18 cellular contexts compared by ENCODE assay signal in genomic region chr10:131083915-131084790, GRCh38.
A peak's percentile ranks its signal among the peaks of the same experiment; 100 is the strongest.
DNase-seq lines count a peak whose midpoint lies in the region; ATAC-seq, FAIRE-seq and TF ChIP-seq lines count a peak whose summit lies in the region.
"Had no signal": no experiment of that assay in that cellular context is flagged by ENCODE, and none has a peak within 500 bp of the region (broad histone marks: within the 10 kb centered on the region; RNA-seq: fewer than 3 reads in every experiment).

No MANE protein-coding gene starts in this region.

- no peaks in the 10 kb centered on the region for H3K36me3 ChIP-seq in spleen
- H3K36me3 ChIP-seq: neutrophil, tibial nerve had no signal

- H3K4me1 ChIP-seq in spleen = peaks cover 6 to 33% (median 26%) of the 10 kb centered on the region in 6 donors

- FAIRE-seq in frontal cortex (lab: Jason Lieb, UNC) = no peak

- intact Hi-C loops in spleen (cut with DNase I; ENCODE audit: low total_unique reads) = no loop called here

- H3K4me3 Mint-ChIP-seq in activated naive CD8-positive, alpha-beta T cell treated with anti-CD3 and anti-CD28 coated beads, Interleukin-2, amount 10 ng/mL, durations not matched to agents 7 days and 5 days = no peak overlapping the region
- H3K4me3 Mint-ChIP-seq in activated naive CD8-positive, alpha-beta T cell treated with anti-CD3 and anti-CD28 coated beads for 36 hours = no peak overlapping the region
- H3K4me3 Mint-ChIP-seq in endothelial cell (ENCODE audit: unreplicated experiment) = peak overlapping the region; percentile 49
- H3K4me3 Mint-ChIP-seq: activated T-cell treated with anti-CD3 and anti-CD28 coated beads, Interleukin-2, amount 50 U/mL, for 24 hours had no signal

- H3K27ac ChIP-seq in spleen = no peak overlapping the region
- H3K27ac ChIP-seq: neutrophil, tibial nerve had no signal

- no peak for ATAC-seq in activated naive CD8-positive, alpha-beta T cell treated with anti-CD3 and anti-CD28 coated beads, Interleukin-2, amount 10 ng/mL, durations not matched to agents 7 days and 5 days (ENCODE audit: low read depth)

- H3K27ac Mint-ChIP-seq in activated naive CD8-positive, alpha-beta T cell treated with anti-CD3 and anti-CD28 coated beads, Interleukin-2, amount 10 ng/mL, durations not matched to agents 7 days and 5 days = peak overlapping the region; percentile 34
- no peak overlapping the region for H3K27ac Mint-ChIP-seq in activated naive CD8-positive, alpha-beta T cell treated with anti-CD3 and anti-CD28 coated beads for 36 hours
- H3K27ac Mint-ChIP-seq in endothelial cell (ENCODE audit: unreplicated experiment) = peak overlapping the region; percentile 28
- H3K27ac Mint-ChIP-seq: activated T-cell treated with anti-CD3 and anti-CD28 coated beads, Interleukin-2, amount 50 U/mL, for 24 hours had no signal

- H3K27me3 ChIP-seq in spleen (replicated peaks in 1 of 7) = no peaks in the 10 kb centered on the region
- H3K27me3 ChIP-seq: neutrophil, tibial nerve had no signal

- H3K27me3 Mint-ChIP-seq in activated naive CD8-positive, alpha-beta T cell treated with anti-CD3 and anti-CD28 coated beads, Interleukin-2, amount 10 ng/mL, durations not matched to agents 7 days and 5 days = no peaks in the 10 kb centered on the region
- no peaks in the 10 kb centered on the region for H3K27me3 Mint-ChIP-seq in activated naive CD8-positive, alpha-beta T cell treated with anti-CD3 and anti-CD28 coated beads for 36 hours
- H3K27me3 Mint-ChIP-seq in endothelial cell (ENCODE audit: unreplicated experiment) = peaks cover 22% of the 10 kb centered on the region

- H3K4me1 Mint-ChIP-seq in activated naive CD8-positive, alpha-beta T cell treated with anti-CD3 and anti-CD28 coated beads, Interleukin-2, amount 10 ng/mL, durations not matched to agents 7 days and 5 days = peaks cover 12% of the 10 kb centered on the region
- H3K4me1 Mint-ChIP-seq in activated naive CD8-positive, alpha-beta T cell treated with anti-CD3 and anti-CD28 coated beads for 36 hours = peaks cover 21% of the 10 kb centered on the region
- no peaks in the 10 kb centered on the region for H3K4me1 Mint-ChIP-seq in endothelial cell (ENCODE audit: unreplicated experiment)

- H3K9me3 ChIP-seq in spleen = no peaks in the 10 kb centered on the region
- H3K9me3 ChIP-seq: neutrophil had no signal

- 67 to 79% (median 73%) methylated on average over 11 to 32 of the region's 32 CpGs for WGBS in spleen, 5 donors

- POLR2A ChIA-PET in activated naive CD8-positive, alpha-beta T cell treated with anti-CD3 and anti-CD28 coated beads, Interleukin-2, amount 10 ng/mL, durations not matched to agents 7 days and 5 days (lab: Charles Lee) = no interaction called here

- H3K36me3 Mint-ChIP-seq in activated naive CD8-positive, alpha-beta T cell treated with anti-CD3 and anti-CD28 coated beads, Interleukin-2, amount 10 ng/mL, durations not matched to agents 7 days and 5 days = no peaks in the 10 kb centered on the region
- no peaks in the 10 kb centered on the region for H3K36me3 Mint-ChIP-seq in activated naive CD8-positive, alpha-beta T cell treated with anti-CD3 and anti-CD28 coated beads for 36 hours
- peaks cover 22% of the 10 kb centered on the region for H3K36me3 Mint-ChIP-seq in endothelial cell (ENCODE audit: low read depth, unreplicated experiment)

- TF ChIP-seq CTCF in LNCaP clone FGC (IDR thresholded peaks at IDR 0.05; ENCODE audit: control insufficient read depth, extremely low read depth, insufficient read depth) = 0 out of 2 replicates have a peak, but pooled peaks have one; percentile 12
- TF ChIP-seq CTCF in endothelial cell (IDR thresholded peaks at IDR 0.05; ENCODE audit: unreplicated experiment) = no peak
- no peak for TF ChIP-seq CTCF in spleen (IDR thresholded peaks at IDR 0.05 in 8 of 11, conservative IDR thresholded peaks at IDR 0.05 in 3 of 11)

- no peak for DNase-seq in activated naive CD8-positive, alpha-beta T cell treated with anti-CD3 and anti-CD28 coated beads, Interleukin-2, amount 10 ng/mL, durations not matched to agents 7 days and 5 days
- DNase-seq in activated naive CD8-positive, alpha-beta T cell treated with anti-CD3 and anti-CD28 coated beads for 36 hours = no peak
- DNase-seq in LNCaP clone FGC (ENCODE audit: low read depth) = no peak
- DNase-seq in endothelial cell (ENCODE audit: low spot score) = no peak
- DNase-seq in spleen = peak; percentile 64
- DNase-seq in frontal cortex (ENCODE audit: low spot score in 2 of 2) = no peak
- DNase-seq in epidermal melanocyte (ENCODE audit: insufficient read length, low spot score) = no peak
- no peak for DNase-seq in Kasumi-1 (lab: John Stamatoyannopoulos, UW)
- DNase-seq: activated CD4-positive, alpha-beta T cell treated with anti-CD3 and anti-CD28 coated beads, Interleukin-2, amount 50 U/mL, for 4 hours; activated naive CD4-positive, alpha-beta T cell treated with anti-CD3 and anti-CD28 coated beads, Interleukin-2, amount 50 U/mL, for 16 hours; activated T-cell treated with anti-CD3 and anti-CD28 coated beads, Interleukin-2, amount 50 U/mL, for 24 hours; foreskin fibroblast; NCI-H1436 treated with DMSO at 0.1 percent for 48 hours; retina; stimulated activated CD4-positive, alpha-beta T cell treated with anti-CD3 and anti-CD28 coated beads, Interleukin-15, amount 100 ng/mL, for 24 hours; SW 1271 had no signal

- no peaks in the 10 kb centered on the region for H3K9me3 Mint-ChIP-seq in activated naive CD8-positive, alpha-beta T cell treated with anti-CD3 and anti-CD28 coated beads, Interleukin-2, amount 10 ng/mL, durations not matched to agents 7 days and 5 days
- no peaks in the 10 kb centered on the region for H3K9me3 Mint-ChIP-seq in activated naive CD8-positive, alpha-beta T cell treated with anti-CD3 and anti-CD28 coated beads for 36 hours
- H3K9me3 Mint-ChIP-seq in endothelial cell (ENCODE audit: unreplicated experiment) = peaks cover 68% of the 10 kb centered on the region
- H3K9me3 Mint-ChIP-seq: activated T-cell treated with anti-CD3 and anti-CD28 coated beads, Interleukin-2, amount 50 U/mL, for 24 hours had no signal

- TF ChIP-seq POLR2A in spleen (IDR thresholded peaks at IDR 0.05) = no peak

- no peak overlapping the region for H3K4me3 ChIP-seq in LNCaP clone FGC (ENCODE audit: low read depth, low read length)
- H3K4me3 ChIP-seq in spleen = no peak overlapping the region
- H3K4me3 ChIP-seq: tibial nerve had no signal
